In genomic region chr3:106534206-106534605, GRCh38 we compare ENCODE assay signal across 9 cellular contexts.
DNase-seq lines count a peak whose midpoint lies in the region; ATAC-seq and TF ChIP-seq lines count a peak whose summit lies in the region.
"Had no signal": no experiment of that assay in that cellular context is flagged by ENCODE, and none has a peak within 500 bp of the region (broad histone marks: within the 10 kb centered on the region; RNA-seq: fewer than 3 reads in every experiment).

No MANE protein-coding gene starts in this region.

- no peak overlapping the region for H3K27ac ChIP-seq in transverse colon
- no peak overlapping the region for H3K27ac ChIP-seq in SK-N-SH (ENCODE audit: low read depth in 2 of 2, low read length in 1 of 2)

- H3K4me3 ChIP-seq in transverse colon (no peak overlapping the region), SK-N-SH (ENCODE audit: low read depth in 2 of 2, low read length in 1 of 2) (no peak overlapping the region)
- H3K4me3 ChIP-seq: skin epidermis had no signal

- TF ChIP-seq POLR2A in transverse colon (IDR thresholded peaks at IDR 0.05): no peak

- no peaks in the 10 kb centered on the region for H4K20me1 ChIP-seq in SK-N-SH (ENCODE audit: insufficient read depth)

- in situ Hi-C loops in transverse colon (cut with MboI; ENCODE audit: low pct_ligation_motif_present in 1 of 4, low pct_unique_long_range_greater_than_20kb in 1 of 4, low sequenced_read_pairs in 3 of 4): no loop called here

- CTCF ChIA-PET in SK-N-SH (lab: Yijun Ruan, JAX): no interaction called here

- H3K36me3 ChIP-seq in transverse colon (no peaks in the 10 kb centered on the region), SK-N-SH (replicated peaks in 1 of 2; ENCODE audit: control insufficient read depth in 1 of 2, insufficient read depth in 2 of 2, low read length in 1 of 2) (no peaks in the 10 kb centered on the region)

- WGBS in transverse colon (ENCODE audit: low coverage in 1 of 2), 2 donors: 88% methylated on average over 9 of the region's 9 CpGs; no CpG with 5 or more reads in 1 of the 2 donors
- 79% methylated on average over 5 of the region's 9 CpGs for WGBS in SK-N-SH (ENCODE audit: low lambda C conversion rate)

- DNase-seq in activated CD4-positive, alpha-beta T cell treated with anti-CD3 and anti-CD28 coated beads for 24 hours (ENCODE audit: low read depth in 2 of 2): peak; percentile 17 to 31
- no peak for DNase-seq in activated CD4-positive, alpha-beta T cell treated with anti-CD3 and anti-CD28 coated beads for 1 hour
- peak; percentile 52 for DNase-seq in activated CD8-positive, alpha-beta memory T cell treated with anti-CD3 and anti-CD28 coated beads, Interleukin-2, amount 50 U/mL, for 4 hours
- DNase-seq in iris pigment epithelial cell (ENCODE audit: low read depth) (peak; percentile 92), transverse colon (peak; percentile 8), SK-N-SH (no peak), NCI-H2196 treated with DMSO at 0.1 percent for 48 hours (lab: John Stamatoyannopoulos, UW; ENCODE audit: unreplicated experiment) (no peak)

- H3K4me1 ChIP-seq in transverse colon (no peaks in the 10 kb centered on the region), SK-N-SH (ENCODE audit: control insufficient read depth in 1 of 2, insufficient read depth in 2 of 2, low read depth in 1 of 2, low read length in 1 of 2) (no peaks in the 10 kb centered on the region)

- intact Hi-C loops in transverse colon (cut with DNase I; ENCODE audit: low total_unique reads): no loop called here

- H3K9ac ChIP-seq in SK-N-SH: no peak overlapping the region

- TF ChIP-seq RAD21 in SK-N-SH (IDR thresholded peaks at IDR 0.05; ENCODE audit: low read length): no peak

- H3K27me3 ChIP-seq in transverse colon (no peaks in the 10 kb centered on the region), SK-N-SH (ENCODE audit: insufficient read depth) (no peaks in the 10 kb centered on the region)

- no peaks in the 10 kb centered on the region for H3K9me2 ChIP-seq in SK-N-SH

- H3K4me2 ChIP-seq in SK-N-SH: no peak overlapping the region

- no peak for TF ChIP-seq EP300 in transverse colon (IDR thresholded peaks at IDR 0.05; ENCODE audit: low read depth)
- no peak for TF ChIP-seq EP300 in SK-N-SH (IDR thresholded peaks at IDR 0.05; ENCODE audit: borderline replicate concordance in 1 of 2, low read depth in 1 of 2, low read length in 1 of 2)

- no peak overlapping the region for H2AFZ ChIP-seq in SK-N-SH (ENCODE audit: low read depth)

- TF ChIP-seq CTCF in transverse colon (IDR thresholded peaks at IDR 0.05): no peak
- no peak for TF ChIP-seq CTCF in SK-N-SH (IDR thresholded peaks at IDR 0.05)

- no peak for ATAC-seq in HG03378 (IDR thresholded peaks at IDR 0.05; ENCODE audit: unreplicated experiment)

- no peaks in the 10 kb centered on the region for H3K79me2 ChIP-seq in SK-N-SH (ENCODE audit: insufficient read depth)

- POLR2A ChIA-PET in SK-N-SH (lab: Yijun Ruan, JAX): no interaction called here

- no peaks in the 10 kb centered on the region for H3F3A ChIP-seq in SK-N-SH (replicated peaks; ENCODE audit: insufficient read depth)

- H3K9me3 ChIP-seq in transverse colon: no peaks in the 10 kb centered on the region
- 0 out of 2 replicates have a peak, but pooled peaks cover 3% of the 10 kb centered on the region for H3K9me3 ChIP-seq in SK-N-SH

TF ChIP-seq in SK-N-SH, 30 proteins besides CTCF, POLR2A, EP300 and RAD21:
- TF ChIP-seq ZBTB33 (IDR thresholded peaks at IDR 0.05; ENCODE audit: borderline replicate concordance, low read depth) (no peak), SIN3A (IDR thresholded peaks at IDR 0.05; ENCODE audit: borderline replicate concordance, low read depth, low read length) (no peak), TAF1 (IDR thresholded peaks at IDR 0.05; ENCODE audit: borderline replicate concordance, low read depth, low read length) (no peak), SMC3 (IDR thresholded peaks at IDR 0.05; ENCODE audit: low read depth, low read length) (no peak), FOXM1 (IDR thresholded peaks at IDR 0.05; ENCODE audit: low read depth) (no peak), USF2 (IDR thresholded peaks at IDR 0.05; ENCODE audit: borderline replicate concordance, low read depth, low read length) (no peak), IRF3 (IDR thresholded peaks at IDR 0.05; ENCODE audit: low read depth, low read length) (no peak), PBX3 (IDR thresholded peaks at IDR 0.05) (no peak), ELF1 (IDR thresholded peaks at IDR 0.05) (no peak), MAX (IDR thresholded peaks at IDR 0.05; ENCODE audit: low read depth) (no peak)

Comparison
In these comparisons a context has a peak if more than half of its experiments do, and no peak if none do; other contexts are left out.
1. DNase-seq: peak in activated CD4-positive, alpha-beta T cell treated with anti-CD3 and anti-CD28 coated beads for 24 hours (2 of 2), activated CD8-positive, alpha-beta memory T cell treated with anti-CD3 and anti-CD28 coated beads, Interleukin-2, amount 50 U/mL, for 4 hours (single experiment), iris pigment epithelial cell (single experiment) and transverse colon (single experiment); none in activated CD4-positive, alpha-beta T cell treated with anti-CD3 and anti-CD28 coated beads for 1 hour (single experiment), SK-N-SH (single experiment) and NCI-H2196 treated with DMSO at 0.1 percent for 48 hours (single experiment).